8 cellular contexts compared by ENCODE assay signal in the genomic region with DNA sequence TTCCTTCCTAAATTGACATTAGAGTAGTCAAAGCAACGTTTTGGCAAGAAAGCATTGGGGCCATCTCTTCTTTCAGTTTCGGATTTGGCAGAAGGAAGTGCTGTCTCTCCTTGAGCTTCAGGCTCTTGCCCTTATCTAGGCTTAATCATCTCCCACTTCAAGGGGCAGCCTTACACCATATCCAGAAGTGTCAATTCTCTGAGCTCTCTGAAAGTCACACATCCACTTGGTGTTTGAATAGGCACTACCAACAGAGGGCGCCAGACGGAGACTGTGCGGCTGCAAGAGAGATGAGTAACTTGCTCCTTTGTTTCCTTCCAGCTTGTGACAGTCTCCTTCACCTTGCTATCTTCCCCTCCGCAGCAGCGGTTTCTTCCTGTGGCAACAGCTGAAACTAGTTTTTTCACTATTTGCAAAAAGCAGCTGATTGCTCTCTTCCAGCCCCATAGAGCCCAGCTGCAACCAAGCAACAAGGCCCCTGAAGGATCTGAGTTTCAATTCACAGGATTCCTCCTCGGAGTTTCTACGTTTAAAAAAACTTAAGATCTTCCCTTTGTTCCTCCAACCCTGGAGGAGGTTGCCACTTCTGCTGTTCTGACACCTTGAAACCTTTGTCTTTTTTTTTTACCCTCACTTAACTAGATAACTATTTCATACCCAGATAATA.
A peak's percentile ranks its signal among the peaks of the same experiment; 100 is the strongest.
DNase-seq lines count a peak whose midpoint lies in the region; ATAC-seq lines count a peak whose summit lies in the region.

No MANE protein-coding gene starts in this region.

- ATAC-seq in HG02798 (IDR thresholded peaks at IDR 0.05; ENCODE audit: poor library complexity, unreplicated experiment) (peak; percentile 62), left colon (peak; percentile 79), HG03045 (IDR thresholded peaks at IDR 0.05; ENCODE audit: unreplicated experiment) (no peak)

- DNase-seq in DMS53 (lab: John Stamatoyannopoulos, UW) = peak; percentile 84
- peak; percentile 73 for DNase-seq in NCI-H2196 (lab: John Stamatoyannopoulos, UW; ENCODE audit: unreplicated experiment)
- peak; percentile 72 for DNase-seq in activated CD4-positive, CD25-positive, alpha-beta regulatory T cell treated with anti-CD3 and anti-CD28 coated beads, Interleukin-2, amount 50 U/mL, for 16 hours (ENCODE audit: low read depth, low spot score)
- peak; percentile 82 for DNase-seq in central memory CD4-positive, alpha-beta T cell
- DNase-seq in left colon = peak; percentile 71 to 74
- DNase-seq in stimulated activated CD4-positive, alpha-beta T cell treated with anti-CD3 and anti-CD28 coated beads, Interleukin-4, amount 100 ng/mL, for 48 hours (ENCODE audit: low read depth in 2 of 2) = peak; percentile 82 to 83

- intact Hi-C loops in left colon (cut with DNase I, micrococcal nuclease) = loop anchor here in 1 of 2 donors (10.0 kb wide), 1 partner anchor 402 kb away; no protein-coding TSS in a partner anchor
